8 cellular contexts compared by ENCODE assay signal in the genomic region with DNA sequence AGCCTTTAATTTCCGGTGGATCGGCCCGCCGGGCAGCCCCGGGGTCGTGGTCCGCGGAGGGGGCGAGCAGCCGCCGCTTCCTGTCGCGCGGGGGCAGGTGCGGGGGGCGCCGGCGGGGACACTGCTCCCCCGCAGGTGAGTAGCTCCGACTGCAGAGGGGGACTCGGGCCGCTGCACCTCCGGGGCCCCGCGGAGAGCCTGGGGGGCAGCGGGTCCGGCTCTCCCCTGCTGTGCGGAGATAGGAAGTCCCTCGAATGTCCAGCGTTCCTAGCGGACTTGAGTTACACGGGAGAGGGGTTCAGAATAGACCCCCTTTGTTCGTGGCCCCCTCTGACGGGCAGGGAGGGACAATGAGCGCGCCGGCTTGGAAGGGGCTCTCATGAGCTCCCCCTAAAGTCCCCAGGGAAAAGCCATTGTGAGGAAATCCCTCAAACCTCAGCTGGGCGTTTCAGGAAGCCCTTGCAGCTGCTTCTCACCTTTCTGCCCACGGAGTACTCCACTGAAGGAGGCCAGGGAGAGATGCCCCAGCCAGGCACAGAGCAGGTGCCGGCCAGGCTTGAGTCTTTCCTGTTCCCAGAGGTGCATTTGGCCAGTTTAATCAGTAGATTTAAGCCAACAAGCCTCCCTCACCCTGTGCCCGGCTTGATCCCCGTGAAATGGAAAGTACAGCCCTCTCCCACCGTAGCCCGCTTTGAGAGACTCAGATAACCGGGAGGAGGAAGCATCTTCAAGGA. TPM values are rescaled to one million over a fixed set of nuclear protein-coding genes. Genes with fewer than 3 reads are reported as not detected.
DNase-seq lines count a peak whose midpoint lies in the region; ATAC-seq, FAIRE-seq and TF ChIP-seq lines count a peak whose summit lies in the region.

No MANE protein-coding gene starts in this region.

- H3K27me3 ChIP-seq in stomach = peaks cover 0 to 82% (median 19%) of the 10 kb centered on the region in 3 donors
- H3K27me3 ChIP-seq in MM.1S (replicated peaks; ENCODE audit: insufficient read depth, low read length) = peaks cover 94% of the 10 kb centered on the region

- H3K4me1 Mint-ChIP-seq in activated T-cell treated with anti-CD3 and anti-CD28 coated beads, Interleukin-2, amount 50 U/mL, for 4 hours (ENCODE audit: low read depth) = peaks cover 24% of the 10 kb centered on the region

- peaks cover 1% of the 10 kb centered on the region for H3K27me3 Mint-ChIP-seq in activated T-cell treated with anti-CD3 and anti-CD28 coated beads, Interleukin-2, amount 50 U/mL, for 4 hours (ENCODE audit: low read depth)

- H2AFZ ChIP-seq in MM.1S (ENCODE audit: low read length) = no peak overlapping the region

- peak overlapping the region; percentile 10 for H3K4me3 ChIP-seq in GM12865 (ENCODE audit: low read depth, low read length)
- peak overlapping the region; percentile 56 to 73 for H3K4me3 ChIP-seq in kidney (ENCODE audit: low read length in 2 of 2)
- peak overlapping the region; percentile 61 to 74 (median 72) for H3K4me3 ChIP-seq in stomach
- H3K4me3 ChIP-seq in MM.1S (ENCODE audit: low read length) = no peak overlapping the region

- H3K9me3 Mint-ChIP-seq in activated T-cell treated with anti-CD3 and anti-CD28 coated beads, Interleukin-2, amount 50 U/mL, for 4 hours = no peaks in the 10 kb centered on the region

- TF ChIP-seq POLR2A in stomach (IDR thresholded peaks at IDR 0.05) = no peak

- H3K4me2 ChIP-seq in MM.1S (ENCODE audit: low read depth, low read length) = no peak overlapping the region

- peak; percentile 18 for DNase-seq in GM12865 (ENCODE audit: low read depth)
- peak; percentile 15 for DNase-seq in NCI-H146 treated with DMSO at 0.1 percent for 48 hours (lab: John Stamatoyannopoulos, UW; ENCODE audit: unreplicated experiment)
- DNase-seq in activated T-cell treated with anti-CD3 and anti-CD28 coated beads, Interleukin-2, amount 50 U/mL, for 4 hours = no peak
- peak; percentile 74 for DNase-seq in kidney
- no peak for DNase-seq in stomach
- no peak for DNase-seq in MM.1S

- no peaks in the 10 kb centered on the region for H3K36me3 Mint-ChIP-seq in activated T-cell treated with anti-CD3 and anti-CD28 coated beads, Interleukin-2, amount 50 U/mL, for 4 hours (ENCODE audit: insufficient read depth)

- H3F3A ChIP-seq in MM.1S (ENCODE audit: insufficient read depth, low read length) = no peaks in the 10 kb centered on the region

- ATAC-seq in activated T-cell treated with anti-CD3 and anti-CD28 coated beads, Interleukin-2, amount 50 U/mL, for 4 hours = peak; percentile 8 to 21
- no peak for ATAC-seq in HG03025 (IDR thresholded peaks at IDR 0.05; ENCODE audit: low FRiP score, unreplicated experiment)
- ATAC-seq in HG02678 (IDR thresholded peaks at IDR 0.05; ENCODE audit: unreplicated experiment) = no peak

- TF ChIP-seq CTCF in GM12865 (IDR thresholded peaks at IDR 0.05; ENCODE audit: insufficient read depth, low read depth, low read length, missing control alignments) (no peak), kidney (IDR thresholded peaks at IDR 0.05; ENCODE audit: borderline replicate concordance, extremely low read depth, insufficient read depth) (no peak), stomach (IDR thresholded peaks at IDR 0.05) (no peak), MM.1S (IDR thresholded peaks at IDR 0.05; ENCODE audit: low read length) (no peak)

- H3K27ac ChIP-seq in kidney (ENCODE audit: low read depth in 2 of 2, low read length in 2 of 2) = peak overlapping the region; percentile 17 to 34
- H3K27ac ChIP-seq in stomach = peak overlapping the region in 4 of 5 donors; percentile 14 to 87 (median 57)
- no peak overlapping the region for H3K27ac ChIP-seq in MM.1S (ENCODE audit: low read length)

- H3K4me3 Mint-ChIP-seq in activated T-cell treated with anti-CD3 and anti-CD28 coated beads, Interleukin-2, amount 50 U/mL, for 4 hours = peak overlapping the region; percentile 42

- TF ChIP-seq EP300 in stomach (IDR thresholded peaks at IDR 0.05) = no peak

- FAIRE-seq in kidney (lab: Jason Lieb, UNC) = no peak

- WGBS in stomach, 5 donors = 1 to 3% (median 2%) methylated on average over 27 to 45 of the region's 45 CpGs

- H4K20me1 ChIP-seq in MM.1S (ENCODE audit: insufficient read depth, low read length) = no peaks in the 10 kb centered on the region

- intact Hi-C loops in kidney (cut with DNase I) = loop anchor here (10.0 kb wide), 1 partner anchor 60 kb away; no protein-coding TSS in a partner anchor
- intact Hi-C loops in stomach (cut with DNase I; ENCODE audit: low total_unique reads) = loop anchor here (10.0 kb wide), 2 partner anchors 60 to 170 kb away; no protein-coding TSS in a partner anchor

- H3K4me1 ChIP-seq in kidney (ENCODE audit: control insufficient read depth in 1 of 2, insufficient read depth in 1 of 2, low read depth in 1 of 2, low read length in 2 of 2) = peaks cover 16 to 34% of the 10 kb centered on the region in 2 donors
- peaks cover 27 to 65% (median 39%) of the 10 kb centered on the region in 4 donors for H3K4me1 ChIP-seq in stomach
- H3K4me1 ChIP-seq in MM.1S (ENCODE audit: low read length) = no peaks in the 10 kb centered on the region

- no peaks in the 10 kb centered on the region for H3K79me2 ChIP-seq in MM.1S (ENCODE audit: low read length)

- H3K9me3 ChIP-seq in kidney (ENCODE audit: control insufficient read depth in 1 of 2, low read length in 2 of 2) = no peaks in the 10 kb centered on the region
- no peaks in the 10 kb centered on the region for H3K9me3 ChIP-seq in stomach
- no peaks in the 10 kb centered on the region for H3K9me3 ChIP-seq in MM.1S (replicated peaks; ENCODE audit: insufficient read depth, low read length)

- H3K36me3 ChIP-seq in kidney (ENCODE audit: control insufficient read depth in 1 of 2, insufficient read depth in 2 of 2, low read length in 2 of 2) (no peaks in the 10 kb centered on the region), stomach (no peaks in the 10 kb centered on the region), MM.1S (replicated peaks; ENCODE audit: insufficient read depth, low read length) (no peaks in the 10 kb centered on the region)

- H3K9ac ChIP-seq in kidney (ENCODE audit: low read length in 2 of 2) (peak overlapping the region; percentile 41 to 65), MM.1S (ENCODE audit: low read length) (no peak overlapping the region)

- H3K9me2 ChIP-seq in MM.1S (replicated peaks; ENCODE audit: insufficient read depth, low read length) = no peaks in the 10 kb centered on the region

RNA-seq across cellular contexts. Expression of a gene that starts 0.9 kb away (rescaled TPM):
- total RNA-seq in activated T-cell treated with anti-CD3 and anti-CD28 coated beads, Interleukin-2, amount 50 U/mL, for 4 hours = 1 to 10 TPM in 2 of 3 donors, under 1 TPM in 1; 0.90 to 4.7 (median 2.5) TPM
- total RNA-seq in kidney (39.0 TPM), stomach (10 to 100 TPM in 4 of 5 donors, 1 to 10 TPM in 1; 6.4 to 77.1 (median 16.8) TPM)
- polyA plus RNA-seq in kidney (ENCODE audit: insufficient read depth, low read depth, low replicate concordance) (30.1 TPM), stomach (10 to 100 TPM in 1 of 3 donors, 1 to 10 TPM in 2; 8.1 to 11.9 (median 9.0) TPM)

Comparison
In these comparisons a context has a peak if more than half of its experiments do, and no peak if none do; other contexts are left out.
1. DNase-seq: peak in GM12865 (single experiment), NCI-H146 treated with DMSO at 0.1 percent for 48 hours (single experiment) and kidney (single experiment); none in activated T-cell treated with anti-CD3 and anti-CD28 coated beads, Interleukin-2, amount 50 U/mL, for 4 hours (single experiment), stomach (single experiment) and MM.1S (single experiment).
2. ATAC-seq: peak in activated T-cell treated with anti-CD3 and anti-CD28 coated beads, Interleukin-2, amount 50 U/mL, for 4 hours (2 of 2); none in HG03025 (single experiment) and HG02678 (single experiment).